In the genomic region with DNA sequence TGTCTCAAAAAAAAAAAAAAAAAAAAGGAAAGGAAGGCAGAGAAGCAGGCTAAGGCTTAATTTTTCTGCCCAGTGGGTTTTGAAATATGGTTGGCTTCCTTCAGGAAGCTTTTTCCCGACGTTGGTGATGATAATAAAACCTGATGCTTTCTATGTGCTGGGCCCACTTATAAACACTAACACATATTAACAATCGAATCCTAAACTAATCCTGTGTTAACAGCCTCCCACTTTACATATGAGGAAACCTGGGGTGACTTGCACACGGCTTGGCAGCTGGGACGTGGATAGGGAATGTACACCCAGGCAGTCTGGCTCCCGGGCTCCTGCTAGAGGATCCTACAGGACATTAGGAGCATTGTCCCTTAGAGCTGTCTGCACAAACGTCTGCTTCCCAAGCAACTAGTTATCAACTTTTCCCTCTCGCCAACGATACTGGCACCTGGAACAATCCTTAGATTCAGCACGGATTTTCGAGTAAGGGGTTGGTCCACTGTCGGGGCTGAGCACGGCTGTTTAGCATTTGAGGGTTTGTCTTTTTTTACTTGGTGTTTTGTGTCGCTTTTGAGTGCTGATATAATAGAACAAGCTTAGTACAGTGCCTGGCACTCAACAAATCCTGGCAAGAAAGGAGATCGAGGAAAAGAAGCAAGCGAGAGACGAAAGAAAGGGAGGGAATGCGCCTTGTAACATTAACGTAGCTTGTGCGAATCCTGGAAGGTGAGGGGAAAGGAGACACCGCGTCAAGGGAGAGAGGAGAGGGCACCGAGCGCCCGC, we compare ENCODE assay signal across 1 cellular context.
TF ChIP-seq lines count a peak whose summit lies in the region.

No MANE protein-coding gene starts in this region.

TF ChIP-seq in IMR-90, 13 proteins besides CTCF, POLR2A, EP300 and RAD21 (continued from another document):
- TF ChIP-seq MXI1 (IDR thresholded peaks at IDR 0.05; ENCODE audit: borderline replicate concordance, low read depth, low read length): no peak
- no peak for TF ChIP-seq MAFK (IDR thresholded peaks at IDR 0.05; ENCODE audit: low read depth, low read length)
